In the genomic region with DNA sequence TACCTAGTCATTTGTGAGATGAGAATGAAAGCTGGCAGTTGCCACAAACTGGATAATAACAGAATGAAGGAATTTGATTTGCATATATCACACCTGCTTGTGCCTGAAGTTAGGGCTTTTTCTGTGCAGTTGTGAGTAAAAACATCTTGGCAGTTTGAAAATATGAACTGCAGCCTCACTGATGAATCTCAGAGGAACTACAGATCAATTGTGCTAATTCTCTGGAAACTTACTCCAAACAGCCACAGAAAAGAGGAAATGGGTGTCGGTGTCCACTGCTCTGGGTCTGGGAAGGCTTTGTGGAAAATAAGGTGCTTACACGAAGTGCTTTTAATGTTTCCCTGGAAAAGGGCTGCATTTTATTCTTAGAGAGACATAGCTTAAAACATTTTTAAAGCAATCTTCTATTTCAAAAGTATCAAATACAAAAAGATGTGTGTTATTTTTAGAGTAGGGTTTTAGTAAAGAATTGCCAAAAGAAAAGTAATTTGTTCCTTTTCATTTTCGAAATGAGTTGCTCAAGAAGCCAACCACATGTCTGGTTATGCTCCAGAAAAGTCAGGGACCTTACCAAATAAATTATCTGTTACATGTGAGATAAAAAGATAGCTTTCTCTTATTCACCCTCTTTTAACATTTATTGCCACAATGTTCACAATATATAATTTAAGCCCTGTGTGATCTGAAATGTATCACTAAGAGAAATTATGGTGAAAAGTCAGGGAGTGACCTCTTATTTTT, we compare ENCODE assay signal across 11 cellular contexts.
DNase-seq lines count a peak whose midpoint lies in the region; ATAC-seq and TF ChIP-seq lines count a peak whose summit lies in the region.
"Had no signal": no experiment of that assay in that cellular context is flagged by ENCODE, and none has a peak within 500 bp of the region (broad histone marks: within the 10 kb centered on the region; RNA-seq: fewer than 3 reads in every experiment).

No MANE protein-coding gene starts in this region.

- ATAC-seq in GM19468 (IDR thresholded peaks at IDR 0.05; ENCODE audit: extremely low read depth, unreplicated experiment) (peak; percentile 19), HG03520 (IDR thresholded peaks at IDR 0.05; ENCODE audit: unreplicated experiment) (peak; percentile 37), omental fat pad (ENCODE audit: low FRiP score) (no peak)
- no peak for ATAC-seq in naive thymus-derived CD8-positive, alpha-beta T cell
- ATAC-seq: heart right ventricle, natural killer cell had no signal

- TF ChIP-seq CTCF in endothelial cell (IDR thresholded peaks at IDR 0.05; ENCODE audit: unreplicated experiment) (no peak), omental fat pad (IDR thresholded peaks at IDR 0.05) (no peak)

- no peaks in the 10 kb centered on the region for H4K20me1 ChIP-seq in BLaER1

- no peaks in the 10 kb centered on the region for H3K9me3 Mint-ChIP-seq in endothelial cell (ENCODE audit: unreplicated experiment)
- peaks cover 0 to 7% (median 0%) of the 10 kb centered on the region in 9 donors for H3K9me3 Mint-ChIP-seq in naive thymus-derived CD8-positive, alpha-beta T cell
- H3K9me3 Mint-ChIP-seq: natural killer cell had no signal

- H3K4me1 Mint-ChIP-seq in endothelial cell (ENCODE audit: unreplicated experiment) = peaks cover 36% of the 10 kb centered on the region
- no peaks in the 10 kb centered on the region for H3K4me1 Mint-ChIP-seq in naive thymus-derived CD8-positive, alpha-beta T cell
- H3K4me1 Mint-ChIP-seq: natural killer cell had no signal

- no peak overlapping the region for H3K4me3 Mint-ChIP-seq in endothelial cell (ENCODE audit: unreplicated experiment)
- no peak overlapping the region for H3K4me3 Mint-ChIP-seq in naive thymus-derived CD8-positive, alpha-beta T cell
- H3K4me3 Mint-ChIP-seq: natural killer cell had no signal

- POLR2A ChIA-PET in naive thymus-derived CD8-positive, alpha-beta T cell (lab: Charles Lee) = no interaction called here

- no peak overlapping the region for H3K4me3 ChIP-seq in BLaER1
- H3K4me3 ChIP-seq: heart right ventricle had no signal

- H3K36me3 ChIP-seq in BLaER1 = no peaks in the 10 kb centered on the region
- H3K36me3 ChIP-seq: heart right ventricle had no signal

- H3K27ac ChIP-seq in BLaER1 = no peak overlapping the region
- H3K27ac ChIP-seq: heart right ventricle had no signal

- DNase-seq in endothelial cell (ENCODE audit: low spot score) = no peak
- no peak for DNase-seq in naive thymus-derived CD8-positive, alpha-beta T cell
- DNase-seq in DMS153 (lab: John Stamatoyannopoulos, UW) = no peak
- no peak for DNase-seq in omental fat pad (ENCODE audit: low spot score)
- DNase-seq in ACHN = no peak
- DNase-seq: heart right ventricle, natural killer cell, NCI-H510A treated with DMSO at 0.1 percent for 48 hours had no signal

- H3K4me1 ChIP-seq in BLaER1 = peaks cover 14% of the 10 kb centered on the region

- no peaks in the 10 kb centered on the region for H3K9me3 ChIP-seq in BLaER1
- H3K9me3 ChIP-seq: heart right ventricle had no signal

- in situ Hi-C loops in ACHN (cut with HindIII; ENCODE audit: low pct_ligation_motif_present, low pct_unique_long_range_greater_than_20kb, low sequenced_read_pairs) = no loop called here

- H3K36me3 Mint-ChIP-seq in endothelial cell (ENCODE audit: low read depth, unreplicated experiment) = peaks cover 13% of the 10 kb centered on the region
- no peaks in the 10 kb centered on the region for H3K36me3 Mint-ChIP-seq in naive thymus-derived CD8-positive, alpha-beta T cell
- H3K36me3 Mint-ChIP-seq: natural killer cell had no signal

- H3K27me3 Mint-ChIP-seq in endothelial cell (ENCODE audit: unreplicated experiment) = no peaks in the 10 kb centered on the region
- H3K27me3 Mint-ChIP-seq in naive thymus-derived CD8-positive, alpha-beta T cell = peaks cover 9 to 13% (median 11%) of the 10 kb centered on the region in 5 donors

- H3K4me2 ChIP-seq in BLaER1 = peak overlapping the region; percentile 36; the same call in 1 of the 2 replicates

- H3K9ac ChIP-seq in BLaER1 = no peak overlapping the region

- H3K27me3 ChIP-seq in BLaER1 = no peaks in the 10 kb centered on the region
- H3K27me3 ChIP-seq: heart right ventricle had no signal

- peak overlapping the region; percentile 59 for H3K27ac Mint-ChIP-seq in endothelial cell (ENCODE audit: unreplicated experiment)
- no peak overlapping the region for H3K27ac Mint-ChIP-seq in naive thymus-derived CD8-positive, alpha-beta T cell
- H3K27ac Mint-ChIP-seq: natural killer cell had no signal

Comparison
In these comparisons a context has a peak if more than half of its experiments do, and no peak if none do; other contexts are left out.
1. ATAC-seq: peak in GM19468 (single experiment) and HG03520 (single experiment); none in naive thymus-derived CD8-positive, alpha-beta T cell (0 of 2) and omental fat pad (single experiment).